In genomic region chr4:184812651-184813181, GRCh38 we compare ENCODE assay signal across 9 cellular contexts. TPM values are rescaled to one million over a fixed set of nuclear protein-coding genes. Genes with fewer than 3 reads are reported as not detected.
A peak's percentile ranks its signal among the peaks of the same experiment; 100 is the strongest.
DNase-seq lines count a peak whose midpoint lies in the region; ATAC-seq, FAIRE-seq and TF ChIP-seq lines count a peak whose summit lies in the region.
"Had no signal": no experiment of that assay in that cellular context is flagged by ENCODE, and none has a peak within 500 bp of the region (broad histone marks: within the 10 kb centered on the region; RNA-seq: fewer than 3 reads in every experiment).

No MANE protein-coding gene starts in this region.

- BruUV-seq in HepG2 (replicated peaks; lab: Mats Ljungman, UMichigan): no TSS peak

- DNase-seq in NCI-H460 (ENCODE audit: extremely low read depth, low read depth) (peak; percentile 65), bronchial epithelial cell (ENCODE audit: low read depth) (peak; percentile 55), HepG2 (ENCODE audit: low spot score) (no peak), thyroid gland (no peak), HT-29 (ENCODE audit: low spot score) (no peak), NCI-H1092 (lab: John Stamatoyannopoulos, UW) (no peak)
- DNase-seq: activated T-cell treated with anti-CD3 and anti-CD28 coated beads, Interleukin-2, amount 50 U/mL, for 72 hours had no signal

- H3K4me1 ChIP-seq in HepG2 (ENCODE audit: insufficient read depth, low read length): peaks cover 77% of the 10 kb centered on the region
- peaks cover 31 to 84% of the 10 kb centered on the region in 2 donors for H3K4me1 ChIP-seq in thyroid gland

- no peak for FAIRE-seq in bronchial epithelial cell (lab: Jason Lieb, UNC)
- no peak for FAIRE-seq in HepG2 (lab: Jason Lieb, UNC)
- FAIRE-seq: TTC549 had no signal

- no peaks in the 10 kb centered on the region for H3K9me3 ChIP-seq in HepG2 (ENCODE audit: low read length)
- no peaks in the 10 kb centered on the region for H3K9me3 ChIP-seq in thyroid gland

- in situ Hi-C loops in HepG2 (cut with HindIII; ENCODE audit: extremely low pct_ligation_motif_present, low pct_unique_long_range_greater_than_20kb): no loop called here

- no peaks in the 10 kb centered on the region for H3K27me3 ChIP-seq in bronchial epithelial cell (ENCODE audit: control insufficient read depth, insufficient read depth, low read length)
- H3K27me3 ChIP-seq in HepG2 (ENCODE audit: control insufficient read depth in 1 of 2, insufficient read depth in 2 of 2, low read length in 2 of 2): no peaks in the 10 kb centered on the region
- H3K27me3 ChIP-seq in thyroid gland: no peaks in the 10 kb centered on the region

- intact Hi-C loops in HepG2 (cut with micrococcal nuclease; ENCODE audit: unreplicated experiment) (loop anchor here (1.0 to 5.0 kb wide), 2 partner anchors 26 to 65 kb away; no protein-coding TSS in a partner anchor), thyroid gland (cut with DNase I) (no loop called here)

- H4K20me1 ChIP-seq in HepG2 (ENCODE audit: insufficient read depth, low read length): no peaks in the 10 kb centered on the region

- TF ChIP-seq EP300 in HepG2 (IDR thresholded peaks at IDR 0.05; ENCODE audit: low read depth in 2 of 2, low read length in 2 of 2) (no peak), HepG2 (CRISPR knock-in tag; IDR thresholded peaks at IDR 0.05; ENCODE audit: borderline replicate concordance) (no peak)

- H3K27ac ChIP-seq in HepG2 (ENCODE audit: extremely low read length, insufficient read depth, low read length) (peak overlapping the region; percentile 43), thyroid gland (peak overlapping the region in 2 of 3 donors; percentile 19 to 93)

- peak overlapping the region; percentile 58 for H3K4me2 ChIP-seq in HepG2 (ENCODE audit: low read depth, low read length)

- H3K4me3 ChIP-seq in bronchial epithelial cell (ENCODE audit: low read depth, low read length): peak overlapping the region; percentile 11
- H3K4me3 ChIP-seq in HepG2 (replicated peaks in 1 of 3; ENCODE audit: insufficient read depth in 1 of 3, low read depth in 2 of 3, low read length in 3 of 3): peak overlapping the region in 1 of 3 experiments; percentile 35; a peak in 1 of 6 replicates
- H3K4me3 ChIP-seq in thyroid gland (replicated peaks in 1 of 3): no peak overlapping the region

- H3K36me3 ChIP-seq in bronchial epithelial cell (ENCODE audit: control insufficient read depth, insufficient read depth, low read length): peaks cover 2% of the 10 kb centered on the region
- H3K36me3 ChIP-seq in HepG2 (replicated peaks in 1 of 2; ENCODE audit: control insufficient read depth in 1 of 2, insufficient read depth in 2 of 2, low read length in 2 of 2): no peaks in the 10 kb centered on the region
- H3K36me3 ChIP-seq in thyroid gland: no peaks in the 10 kb centered on the region

- 59% methylated on average over 8 of the region's 8 CpGs for WGBS in HepG2 (ENCODE audit: low lambda C conversion rate)
- WGBS in thyroid gland, 2 donors: 69 to 76% methylated on average over 8 of the region's 8 CpGs

- no peak overlapping the region for H2AFZ ChIP-seq in HepG2 (ENCODE audit: low read length)

- ATAC-seq in HepG2: no peak
- ATAC-seq in HG02642 (IDR thresholded peaks at IDR 0.05; ENCODE audit: poor library complexity, unreplicated experiment): no peak
- ATAC-seq: activated T-cell treated with anti-CD3 and anti-CD28 coated beads, Interleukin-2, amount 50 U/mL, for 72 hours had no signal

- TF ChIP-seq CTCF in bronchial epithelial cell (IDR thresholded peaks at IDR 0.05; ENCODE audit: insufficient read depth, low read length, severe bottlenecking) (no peak), HepG2 (CRISPR knock-in tag; IDR thresholded peaks at IDR 0.05) (no peak), thyroid gland (IDR thresholded peaks at IDR 0.05) (no peak)

- TF ChIP-seq RAD21 in HepG2 (CRISPR knock-in tag; IDR thresholded peaks at IDR 0.05): no peak

- no peak for TF ChIP-seq POLR2A in HepG2 (IDR thresholded peaks at IDR 0.05; ENCODE audit: insufficient read depth in 1 of 2, low read depth in 2 of 2, low read length in 2 of 2)
- TF ChIP-seq POLR2A in thyroid gland (IDR thresholded peaks at IDR 0.05): no peak

- peaks cover 3% of the 10 kb centered on the region for H3K79me2 ChIP-seq in HepG2 (ENCODE audit: insufficient read depth, low read length)

- CTCF ChIA-PET in HepG2 (lab: Yijun Ruan, JAX; ENCODE audit: low intra/inter-chr PET ratio, low total read pairs): no interaction called here

- H3K9ac ChIP-seq in HepG2 (ENCODE audit: insufficient read depth, low read depth, low read length): no peak overlapping the region

- POLR2A ChIA-PET in HepG2 (lab: Yijun Ruan, JAX): interaction anchor here (0.9 to 2.9 kb wide), 12 partner anchors 10 to 330 kb away, joined by 3 to 12 read pairs (median 4); partner anchors contain the start of genes CENPU and SLC25A4

TF ChIP-seq in HepG2, 621 proteins besides CTCF, POLR2A, EP300 and RAD21:
- TF ChIP-seq UBTF (CRISPR knock-in tag; IDR thresholded peaks at IDR 0.05) (no peak; the same call in 1 of the 2 replicates), ZNF512B (CRISPR knock-in tag; IDR thresholded peaks at IDR 0.05; ENCODE audit: borderline replicate concordance) (0 out of 2 replicates have a peak, but pooled peaks have one; percentile 8)

RNA-seq across cellular contexts. Expression of gene ACSL1, which starts 13.1 kb away (rescaled TPM):
- total RNA-seq in NCI-H460 (2014; rRNA removed; shearing (Covaris generic)): 27.0 and 28.9 TPM in 2 replicates
- polyA plus RNA-seq in NCI-H460 (2014; cell fraction: nucleus; rRNA removed): 24.6 and 27.3 TPM in 2 replicates
- 60.3 and 97.9 TPM in 2 replicates for total RNA-seq in bronchial epithelial cell
- total RNA-seq in HepG2 (2016; rRNA removed; fragmentation: Illumina TruSeq; extraction: Trizol): 29.8 and 38.2 TPM in 2 replicates
- 5.1 and 5.5 TPM in 2 replicates for total RNA-seq in HepG2 (2016; cell fraction: cytosol; rRNA removed; fragmentation: Illumina TruSeq; extraction: Trizol; ENCODE audit: low read depth)
- 27.7 and 32.5 TPM in 2 replicates for total RNA-seq in HepG2 (2016; cell fraction: insoluble cytoplasmic fraction; rRNA removed; fragmentation: Illumina TruSeq; extraction: Trizol)
- total RNA-seq in HepG2 (2016; cell fraction: membrane; rRNA removed; fragmentation: Illumina TruSeq; extraction: Trizol): 15.6 and 17.1 TPM in 2 replicates
- total RNA-seq in HepG2 (2016; cell fraction: nucleus; rRNA removed; fragmentation: Illumina TruSeq; extraction: Trizol): 33.0 and 35.9 TPM in 2 replicates
- polyA plus RNA-seq in HepG2 (2011; rRNA removed): 10.0 and 14.3 TPM in 2 replicates
- polyA plus RNA-seq in HepG2 (2011; cell fraction: cytosol; rRNA removed): 5.5 and 11.2 TPM in 2 replicates
- polyA plus RNA-seq in HepG2 (2011; cell fraction: nucleus; rRNA removed): 10.0 and 18.6 TPM in 2 replicates
- 8.5 and 20.6 TPM in 2 replicates for polyA plus RNA-seq in HepG2 (2012)
- polyA plus RNA-seq in HepG2 (2016; cell fraction: cytosol; fragmentation: Illumina TruSeq; extraction: Trizol; ENCODE audit: low read depth): 3.5 and 4.7 TPM in 2 replicates
- polyA plus RNA-seq in HepG2 (2016; cell fraction: insoluble cytoplasmic fraction; fragmentation: Illumina TruSeq; extraction: Trizol; ENCODE audit: low read depth): 31.0 and 31.7 TPM in 2 replicates
- 10.4 and 12.2 TPM in 2 replicates for polyA plus RNA-seq in HepG2 (2016; cell fraction: membrane; fragmentation: Illumina TruSeq; extraction: Trizol; ENCODE audit: low read depth)
- polyA plus RNA-seq in HepG2 (2016; cell fraction: nucleus; fragmentation: Illumina TruSeq; extraction: Trizol; ENCODE audit: insufficient read depth, low read depth): 44.4 and 47.7 TPM in 2 replicates
- polyA minus RNA-seq in HepG2 (2011; rRNA and poly(A)+ RNA removed; ENCODE audit: low replicate concordance): 14.8 and 18.9 TPM in 2 replicates
- 11.4 and 23.7 TPM in 2 replicates for polyA minus RNA-seq in HepG2 (2011; cell fraction: cytosol; rRNA and poly(A)+ RNA removed)
- 11.5 and 23.1 TPM in 2 replicates for polyA minus RNA-seq in HepG2 (2011; cell fraction: nucleus; rRNA and poly(A)+ RNA removed)
- 100 to 1,000 TPM in 2 of 4 donors, 10 to 100 TPM in 2; 78.2 to 163 (median 112) TPM for total RNA-seq in thyroid gland
- 29.9 and 36.6 TPM in 2 replicates for total RNA-seq in HT-29 (2014; rRNA removed; shearing (Covaris generic))

Comparison
In these comparisons a context has a peak if more than half of its experiments do, and no peak if none do; other contexts are left out.
1. DNase-seq: peak in NCI-H460 (single experiment) and bronchial epithelial cell (single experiment); none in HepG2 (single experiment), thyroid gland (0 of 2), HT-29 (single experiment) and NCI-H1092 (single experiment).